In the genomic region with DNA sequence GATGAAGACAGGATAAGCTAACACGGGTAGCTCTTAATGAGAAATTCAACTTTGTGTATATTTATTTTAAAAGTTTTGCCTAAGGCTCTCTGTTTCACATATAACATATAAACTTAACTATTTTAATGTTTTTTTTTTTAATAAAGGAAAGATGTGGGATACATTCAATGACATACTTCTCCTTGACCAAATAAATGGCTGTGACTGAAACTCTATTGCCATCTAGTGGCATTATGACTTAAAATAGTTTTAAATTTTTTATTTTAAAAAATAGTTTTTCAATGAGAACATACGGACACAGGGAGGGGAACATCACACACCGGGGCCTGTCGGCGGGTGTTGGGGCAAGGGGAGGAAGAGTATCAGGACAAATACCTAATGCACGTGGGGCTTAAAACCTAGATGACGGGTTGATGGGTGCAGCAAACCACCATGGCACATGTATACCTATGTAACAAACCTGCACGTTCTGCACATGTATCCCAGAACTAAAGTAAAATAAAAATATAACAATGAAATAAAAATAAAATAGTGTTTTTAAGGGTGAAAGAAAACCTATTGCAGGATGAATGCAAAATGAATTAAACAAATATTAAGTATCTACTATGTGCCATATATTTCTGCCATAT, we compare ENCODE assay signal across 8 cellular contexts.
DNase-seq lines count a peak whose midpoint lies in the region; ATAC-seq and TF ChIP-seq lines count a peak whose summit lies in the region.

No MANE protein-coding gene starts in this region.

- peaks cover 4% of the 10 kb centered on the region for H3K36me3 ChIP-seq in neural cell (ENCODE audit: insufficient read depth, low read length)

- H3K36me3 Mint-ChIP-seq in activated naive CD8-positive, alpha-beta T cell treated with anti-CD3 and anti-CD28 coated beads, Interleukin-2, amount 50 U/mL, for 24 hours (ENCODE audit: low read depth) = peaks cover 35% of the 10 kb centered on the region

- H3K27me3 Mint-ChIP-seq in activated naive CD8-positive, alpha-beta T cell treated with anti-CD3 and anti-CD28 coated beads, Interleukin-2, amount 50 U/mL, for 24 hours = no peaks in the 10 kb centered on the region

- no peak for ATAC-seq in activated naive CD8-positive, alpha-beta T cell treated with anti-CD3 and anti-CD28 coated beads, Interleukin-2, amount 50 U/mL, for 24 hours

- H3K4me1 Mint-ChIP-seq in activated naive CD8-positive, alpha-beta T cell treated with anti-CD3 and anti-CD28 coated beads, Interleukin-2, amount 50 U/mL, for 24 hours = no peaks in the 10 kb centered on the region

- H2AFZ ChIP-seq in neural cell (ENCODE audit: low read depth, low read length) = no peak overlapping the region

- no peak overlapping the region for H3K4me3 ChIP-seq in neural cell (ENCODE audit: low read length)

- no peak overlapping the region for H3K27ac Mint-ChIP-seq in activated naive CD8-positive, alpha-beta T cell treated with anti-CD3 and anti-CD28 coated beads, Interleukin-2, amount 50 U/mL, for 24 hours

- peak; percentile 66 for TF ChIP-seq RAD21 in neural cell (conservative IDR thresholded peaks at IDR 0.05)

- H3K4me2 ChIP-seq in neural cell (ENCODE audit: low read length) = no peak overlapping the region

- TF ChIP-seq CTCF in neural cell (IDR thresholded peaks at IDR 0.05; ENCODE audit: poor library complexity, severe bottlenecking) = peak; percentile 63

- DNase-seq in NCI-H526 (lab: John Stamatoyannopoulos, UW) (peak; percentile 10 to 38), NCI-H526 treated with DMSO at 0.1 percent for 48 hours (lab: John Stamatoyannopoulos, UW) (no peak), NCI-H446 (lab: John Stamatoyannopoulos, UW) (peak; percentile 43 to 71), hypothalamus (lab: John Stamatoyannopoulos, UW) (no peak), middle frontal gyrus (ENCODE audit: extremely low spot score, low spot score) (no peak)
- peak; percentile 9 for DNase-seq in central memory CD4-positive, alpha-beta T cell
- no peak for DNase-seq in activated naive CD8-positive, alpha-beta T cell treated with anti-CD3 and anti-CD28 coated beads, Interleukin-2, amount 50 U/mL, for 24 hours

- no peaks in the 10 kb centered on the region for H4K20me1 ChIP-seq in neural cell (ENCODE audit: insufficient read depth)

- no peaks in the 10 kb centered on the region for H3F3A ChIP-seq in neural cell (ENCODE audit: insufficient read depth, low read length, poor library complexity, severe bottlenecking)

- H3K9me2 ChIP-seq in neural cell (ENCODE audit: insufficient read depth, low read length) = no peaks in the 10 kb centered on the region

- H3K27me3 ChIP-seq in neural cell (ENCODE audit: insufficient read depth, low read depth, low read length) = no peaks in the 10 kb centered on the region

- TF ChIP-seq EP300 in neural cell (conservative IDR thresholded peaks at IDR 0.05; ENCODE audit: poor library complexity, severe bottlenecking) = no peak

- no peak overlapping the region for H3K4me3 Mint-ChIP-seq in activated naive CD8-positive, alpha-beta T cell treated with anti-CD3 and anti-CD28 coated beads, Interleukin-2, amount 50 U/mL, for 24 hours

- no peaks in the 10 kb centered on the region for H3K9me3 ChIP-seq in neural cell (ENCODE audit: low read length)

- no peaks in the 10 kb centered on the region for H3K79me2 ChIP-seq in neural cell (replicated peaks; ENCODE audit: insufficient read depth, low read length)

- H3K9me3 Mint-ChIP-seq in activated naive CD8-positive, alpha-beta T cell treated with anti-CD3 and anti-CD28 coated beads, Interleukin-2, amount 50 U/mL, for 24 hours = no peaks in the 10 kb centered on the region

- no peak overlapping the region for H3K27ac ChIP-seq in neural cell (ENCODE audit: low read length)

- H3K9ac ChIP-seq in neural cell (ENCODE audit: low read length) = no peak overlapping the region

TF ChIP-seq in neural cell, 6 proteins besides CTCF, POLR2A, EP300 and RAD21:
- TF ChIP-seq EZH2 (IDR thresholded peaks at IDR 0.05; ENCODE audit: borderline replicate concordance, insufficient read depth, low read length, poor library complexity, severe bottlenecking) (no peak), SMC3 (conservative IDR thresholded peaks at IDR 0.05; ENCODE audit: poor library complexity) (peak; percentile 67), MXI1 (conservative IDR thresholded peaks at IDR 0.05; ENCODE audit: poor library complexity, severe bottlenecking) (no peak)
TF ChIP-seq in neural cell: peak in this region for 1.

Comparison
In these comparisons a context has a peak if more than half of its experiments do, and no peak if none do; other contexts are left out.
1. DNase-seq: peak in NCI-H526 (2 of 2), NCI-H446 (2 of 2) and central memory CD4-positive, alpha-beta T cell (single experiment); none in NCI-H526 treated with DMSO at 0.1 percent for 48 hours (single experiment), hypothalamus (0 of 51), activated naive CD8-positive, alpha-beta T cell treated with anti-CD3 and anti-CD28 coated beads, Interleukin-2, amount 50 U/mL, for 24 hours (single experiment) and middle frontal gyrus (single experiment).